Comparison of ENCODE assay signal across 23 cellular contexts in genomic region chrY:8495243-8495642, GRCh38.
"Had no signal": no experiment of that assay in that cellular context is flagged by ENCODE, and none has a peak within 500 bp of the region (broad histone marks: within the 10 kb centered on the region; RNA-seq: fewer than 3 reads in every experiment).

No MANE protein-coding gene starts in this region.

- H3K4me3 ChIP-seq: colonic mucosa, coronary artery, dorsolateral prefrontal cortex, esophagus muscularis mucosa, esophagus squamous epithelium, gastroesophageal sphincter, heart left ventricle, heart right ventricle had no signal

- H3K9me3 ChIP-seq: colonic mucosa, esophagus muscularis mucosa, esophagus squamous epithelium, gastroesophageal sphincter, heart left ventricle, heart right ventricle had no signal

- DNase-seq: colonic mucosa; cortex of kidney; dermis blood vessel endothelial cell; dorsolateral prefrontal cortex; effector CD4-positive, alpha-beta T cell; effector CD8-positive, alpha-beta T cell; effector memory CD4-positive, alpha-beta T cell; effector memory CD8-positive, alpha-beta T cell; endodermal cell; erythroblast; esophagus squamous epithelium; foreskin fibroblast; foreskin keratinocyte; foreskin melanocyte; glutamatergic neuron; head of caudate nucleus; heart left ventricle; heart right ventricle had no signal

- H3K27me3 ChIP-seq: colonic mucosa, dorsolateral prefrontal cortex, esophagus muscularis mucosa, esophagus squamous epithelium, foreskin keratinocyte, gastroesophageal sphincter, heart left ventricle, heart right ventricle had no signal

- H3K4me1 ChIP-seq: colonic mucosa, esophagus muscularis mucosa, esophagus squamous epithelium, foreskin keratinocyte, gastroesophageal sphincter, heart left ventricle, heart right ventricle had no signal

- H3K36me3 ChIP-seq: colonic mucosa, esophagus muscularis mucosa, esophagus squamous epithelium, gastroesophageal sphincter, heart left ventricle, heart right ventricle had no signal

- ATAC-seq: effector memory CD8-positive, alpha-beta T cell; esophagus mucosa; foreskin keratinocyte; gastroesophageal sphincter; heart left ventricle; heart right ventricle had no signal

- H3K27ac ChIP-seq: colonic mucosa, coronary artery, dorsolateral prefrontal cortex, epithelial cell of prostate, esophagus muscularis mucosa, esophagus squamous epithelium, foreskin keratinocyte, gastroesophageal sphincter, heart left ventricle, heart right ventricle had no signal
